22 cellular contexts compared by ENCODE assay signal in the genomic region with DNA sequence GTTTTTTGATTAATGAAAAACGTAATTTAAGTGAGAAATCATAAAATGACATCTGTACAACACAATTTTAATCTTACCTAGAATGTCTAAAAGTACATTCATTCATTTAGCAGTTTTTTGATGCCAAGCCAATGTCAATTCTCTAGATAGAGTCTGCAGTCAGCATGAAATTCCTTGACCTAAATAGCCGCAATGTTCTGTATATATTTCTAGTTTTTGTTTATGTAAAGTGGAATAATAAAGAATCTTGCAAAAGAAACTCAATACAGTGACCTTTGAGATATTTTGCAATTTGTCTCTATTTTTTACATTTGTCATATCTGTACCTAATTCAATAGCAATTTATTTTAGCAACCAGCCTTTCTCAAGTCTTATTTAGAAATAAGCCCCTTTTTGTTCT.
DNase-seq lines count a peak whose midpoint lies in the region; ATAC-seq and TF ChIP-seq lines count a peak whose summit lies in the region.
"Had no signal": no experiment of that assay in that cellular context is flagged by ENCODE, and none has a peak within 500 bp of the region (broad histone marks: within the 10 kb centered on the region; RNA-seq: fewer than 3 reads in every experiment).

No MANE protein-coding gene starts in this region.

- POLR2A ChIA-PET in MCF 10A (lab: Yijun Ruan, JAX), result interaction anchor here (1.1 to 1.3 kb wide), 3 partner anchors 9 to 84 kb away, joined by 3 read pairs; no protein-coding TSS in a partner anchor

- H3K9ac ChIP-seq in mammary epithelial cell (ENCODE audit: insufficient read depth, low read length), result no peak overlapping the region
- H3K9ac ChIP-seq: BLaER1, GM23248 had no signal

- no peak for ATAC-seq in activated naive CD4-positive, alpha-beta T cell treated with anti-CD3 and anti-CD28 coated beads, Interleukin-2, amount 50 U/mL, for 72 hours

- H3K27me3 ChIP-seq in mammary epithelial cell (ENCODE audit: insufficient read depth, low read length), result no peaks in the 10 kb centered on the region
- H3K27me3 ChIP-seq: BLaER1 had no signal

- H3K9me3 ChIP-seq in mammary epithelial cell (replicated peaks; ENCODE audit: insufficient read depth, low read length), result no peaks in the 10 kb centered on the region
- H3K9me3 ChIP-seq: BLaER1 had no signal

- intact Hi-C loops in MCF 10A (cut with micrococcal nuclease), result no loop called here
- intact Hi-C loops in mammary epithelial cell (cut with micrococcal nuclease), result loop anchor here (5.0 kb wide), 1 partner anchor 313 kb away; no protein-coding TSS in a partner anchor

- H3K4me1 ChIP-seq in mammary epithelial cell (ENCODE audit: insufficient read depth, low read length), result no peaks in the 10 kb centered on the region
- H3K4me1 ChIP-seq: BLaER1 had no signal

- H3K4me2 ChIP-seq in mammary epithelial cell (ENCODE audit: insufficient read depth, low read depth, low read length), result no peak overlapping the region
- H3K4me2 ChIP-seq: BLaER1 had no signal

- H3K36me3 ChIP-seq in mammary epithelial cell (ENCODE audit: insufficient read depth, low read length), result no peaks in the 10 kb centered on the region
- H3K36me3 ChIP-seq: BLaER1 had no signal

- H3K4me1 Mint-ChIP-seq in MCF 10A (ENCODE audit: insufficient read depth, unreplicated experiment), result peaks cover 10% of the 10 kb centered on the region
- H3K4me1 Mint-ChIP-seq: B cell had no signal

- CTCF ChIA-PET in MCF 10A (lab: Yijun Ruan, JAX) (interaction anchor here (1.1 kb wide), 1 partner anchor 11 kb away, joined by 4 read pairs; no protein-coding TSS in a partner anchor), mammary epithelial cell (lab: Charles Lee; ENCODE audit: low non-redundant PET) (no interaction called here)

- peak; percentile 38 for DNase-seq in MCF 10A (ENCODE audit: unreplicated experiment)
- DNase-seq in mammary epithelial cell, result no peak
- DNase-seq in brain pericyte (ENCODE audit: low read depth, low spot score), result peak; percentile 10
- peak; percentile 36 for DNase-seq in fibroblast of peridontal ligament (ENCODE audit: extremely low read depth)
- DNase-seq in activated naive CD4-positive, alpha-beta T cell treated with anti-CD3 and anti-CD28 coated beads, Interleukin-2, amount 50 U/mL, for 72 hours (ENCODE audit: low spot score in 2 of 2), result no peak
- DNase-seq in pons (ENCODE audit: low spot score), result no peak
- no peak for DNase-seq in mucosa of gallbladder (ENCODE audit: low spot score)
- no peak for DNase-seq in putamen (ENCODE audit: low spot score)
- DNase-seq: CD8-positive, alpha-beta memory T cell; DMS 273 treated with DMSO at 0.1 percent for 48 hours; DMS79; EL; GDM1; GM23248; H7; HCEC 1CT had no signal

- H4K20me1 ChIP-seq in mammary epithelial cell (ENCODE audit: insufficient read depth, low read length), result no peaks in the 10 kb centered on the region
- H4K20me1 ChIP-seq: BLaER1 had no signal

- no peaks in the 10 kb centered on the region for H3K27me3 Mint-ChIP-seq in MCF 10A (ENCODE audit: insufficient read depth, unreplicated experiment)
- H3K27me3 Mint-ChIP-seq: CD8-positive, alpha-beta memory T cell had no signal

- H3K9me3 Mint-ChIP-seq in MCF 10A (ENCODE audit: unreplicated experiment), result peaks cover 7% of the 10 kb centered on the region
- H3K9me3 Mint-ChIP-seq in activated naive CD4-positive, alpha-beta T cell treated with anti-CD3 and anti-CD28 coated beads, Interleukin-2, amount 50 U/mL, for 72 hours, result peaks cover 7% of the 10 kb centered on the region in 2 donors

- dilution Hi-C loops in mammary epithelial cell (cut with HindIII; ENCODE audit: low sequenced_read_pairs), result no loop called here

- no TSS peak for BruUV-seq in MCF 10A (replicated peaks; lab: Mats Ljungman, UMichigan)
- BruUV-seq in mammary epithelial cell (replicated peaks; lab: Mats Ljungman, UMichigan), result no TSS peak

- WGBS in mammary epithelial cell (ENCODE audit: low coverage, missing lambda C conversion rate), result 91% methylated on average over 2 of the region's 2 CpGs

- no peak for TF ChIP-seq CTCF in MCF 10A (IDR thresholded peaks at IDR 0.05; ENCODE audit: unreplicated experiment)
- TF ChIP-seq CTCF in mammary epithelial cell (conservative IDR thresholded peaks at IDR 0.05 in 1 of 2, IDR thresholded peaks at IDR 0.05 in 1 of 2; ENCODE audit: extremely low read depth in 1 of 2, insufficient read depth in 1 of 2, low read depth in 1 of 2, low read length in 2 of 2), result no peak

- no peak overlapping the region for H2AFZ ChIP-seq in mammary epithelial cell (ENCODE audit: low read depth, low read length)
- H2AFZ ChIP-seq: GM23248 had no signal

- no peak overlapping the region for H3K4me3 ChIP-seq in mammary epithelial cell (replicated peaks in 1 of 3; ENCODE audit: insufficient read depth in 1 of 3, low read depth in 2 of 3, low read length in 3 of 3)
- H3K4me3 ChIP-seq: BLaER1, GM12878, GM23248 had no signal

- no peaks in the 10 kb centered on the region for H3K79me2 ChIP-seq in mammary epithelial cell (ENCODE audit: insufficient read depth, low read length)

- no peaks in the 10 kb centered on the region for H3K36me3 Mint-ChIP-seq in MCF 10A (ENCODE audit: insufficient read depth, unreplicated experiment)
- peaks cover 7 to 8% of the 10 kb centered on the region in 2 donors for H3K36me3 Mint-ChIP-seq in activated naive CD4-positive, alpha-beta T cell treated with anti-CD3 and anti-CD28 coated beads, Interleukin-2, amount 50 U/mL, for 72 hours
- H3K36me3 Mint-ChIP-seq: CD4-positive, CD25-positive, alpha-beta regulatory T cell had no signal

- no peak overlapping the region for H3K27ac ChIP-seq in mammary epithelial cell (ENCODE audit: insufficient read depth, low read depth, low read length)
- H3K27ac ChIP-seq: 22Rv1, BLaER1, C4-2B, GM23248 had no signal

- in situ Hi-C loops in mammary epithelial cell (cut with MboI; ENCODE audit: low sequenced_read_pairs in 2 of 2), result no loop called here

- no peak overlapping the region for H3K4me3 Mint-ChIP-seq in MCF 10A (ENCODE audit: unreplicated experiment)
- H3K4me3 Mint-ChIP-seq: B cell; CD4-positive, CD25-positive, alpha-beta regulatory T cell; CD8-positive, alpha-beta memory T cell had no signal

- no peak overlapping the region for H3K27ac Mint-ChIP-seq in MCF 10A (ENCODE audit: low read depth, unreplicated experiment)
- H3K27ac Mint-ChIP-seq in activated naive CD4-positive, alpha-beta T cell treated with anti-CD3 and anti-CD28 coated beads, Interleukin-2, amount 50 U/mL, for 72 hours, result no peak overlapping the region
- H3K27ac Mint-ChIP-seq: B cell; CD4-positive, CD25-positive, alpha-beta regulatory T cell; CD8-positive, alpha-beta memory T cell had no signal

Comparison
In these comparisons a context has a peak if more than half of its experiments do, and no peak if none do; other contexts are left out.
1. DNase-seq: peak in MCF 10A (single experiment), brain pericyte (single experiment) and fibroblast of peridontal ligament (single experiment); none in mammary epithelial cell (single experiment), activated naive CD4-positive, alpha-beta T cell treated with anti-CD3 and anti-CD28 coated beads, Interleukin-2, amount 50 U/mL, for 72 hours (0 of 2), pons (single experiment), mucosa of gallbladder (single experiment) and putamen (single experiment).